ENCODE assay signal across 26 cellular contexts in the genomic region with DNA sequence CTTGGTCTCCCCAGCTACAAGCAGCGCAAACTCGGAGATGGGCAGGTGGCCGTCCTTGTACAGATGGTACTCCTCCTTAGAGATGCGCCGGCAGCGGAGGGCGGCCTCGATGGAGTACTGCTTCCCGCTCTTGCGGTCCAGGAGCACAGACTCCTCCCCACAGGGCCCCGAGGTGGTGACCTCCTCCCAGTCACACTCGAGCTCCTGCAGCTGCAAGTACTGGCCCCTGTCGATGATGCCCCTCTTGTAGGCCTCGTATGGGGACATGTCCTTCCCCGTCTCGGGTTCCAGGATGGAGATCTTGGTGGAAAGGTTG. TPM values are rescaled to one million over a fixed set of nuclear protein-coding genes. Genes with fewer than 3 reads are reported as not detected.
"Had no signal": no experiment of that assay in that cellular context is flagged by ENCODE, and none has a peak within 500 bp of the region (broad histone marks: within the 10 kb centered on the region; RNA-seq: fewer than 3 reads in every experiment).

No MANE protein-coding gene starts in this region.

- H3K36me3 ChIP-seq: gastrocnemius medialis had no signal

- H3K9me3 ChIP-seq: esophagus squamous epithelium, gastrocnemius medialis, heart right ventricle, left lung, lower lobe of right lung, mucosa of descending colon had no signal

- H3K4me3 ChIP-seq: coronary artery, esophagus squamous epithelium, gastrocnemius medialis, heart right ventricle, left lung, lower lobe of right lung, mucosa of descending colon had no signal

- H3K27me3 ChIP-seq: esophagus squamous epithelium, gastrocnemius medialis, heart right ventricle, left lung had no signal

- DNase-seq: effector CD8-positive, alpha-beta T cell; effector memory CD8-positive, alpha-beta T cell; endodermal cell; erythroblast; esophagus squamous epithelium; foreskin fibroblast; foreskin melanocyte; gastrocnemius medialis; glutamatergic neuron; head of caudate nucleus; heart right ventricle; hippocampal formation; left cardiac atrium; left ventricle myocardium superior; lower lobe of right lung; mesenchymal stem cell; mucosa of descending colon had no signal

- ATAC-seq: effector memory CD8-positive, alpha-beta T cell; esophagus mucosa; gastrocnemius medialis; heart right ventricle; left cardiac atrium; left lung; left ventricle myocardium superior; lower lobe of right lung; mucosa of descending colon had no signal

- FAIRE-seq: colon, endometrium, islet of Langerhans had no signal

- H3K27ac ChIP-seq: coronary artery, epithelial cell of prostate, esophagus squamous epithelium, gastrocnemius medialis, heart right ventricle, left lung, lower lobe of right lung had no signal

RNA-seq across cellular contexts. Expression of a gene that starts 19.3 kb away (rescaled TPM):
- total RNA-seq: cerebellum, lung microvascular endothelial cell had no signal
